ENCODE assay signal across 10 cellular contexts in genomic region chr19:12784871-12785430, GRCh38. TPM values are rescaled to one million over a fixed set of nuclear protein-coding genes. Genes with fewer than 3 reads are reported as not detected.
DNase-seq lines count a peak whose midpoint lies in the region; ATAC-seq and TF ChIP-seq lines count a peak whose summit lies in the region.
"Had no signal": no experiment of that assay in that cellular context is flagged by ENCODE, and none has a peak within 500 bp of the region (broad histone marks: within the 10 kb centered on the region; RNA-seq: fewer than 3 reads in every experiment).

No MANE protein-coding gene starts in this region.

- no peak overlapping the region for H2AFZ ChIP-seq in neural progenitor cell (replicated peaks)

- no peak overlapping the region for H3K4me2 ChIP-seq in neural progenitor cell

- H3K4me1 ChIP-seq in endodermal cell (ENCODE audit: control insufficient read depth, insufficient read depth, low read length) = peaks cover 11% of the 10 kb centered on the region
- peaks cover 43 to 60% of the 10 kb centered on the region in 2 donors for H3K4me1 ChIP-seq in gastrocnemius medialis
- peaks cover 31% of the 10 kb centered on the region for H3K4me1 ChIP-seq in neural progenitor cell

- no peak overlapping the region for H3K9ac ChIP-seq in endodermal cell (ENCODE audit: extremely low read depth, low read length, poor library complexity, severe bottlenecking)
- no peak overlapping the region for H3K9ac ChIP-seq in neural progenitor cell

- peaks cover 61% of the 10 kb centered on the region for H3F3A ChIP-seq in neural progenitor cell (ENCODE audit: low read depth)

- intact Hi-C loops in Calu3 (cut with micrococcal nuclease; ENCODE audit: unreplicated experiment) = no loop called here
- intact Hi-C loops in gastrocnemius medialis (cut with DNase I; ENCODE audit: low total_unique reads) = no loop called here

- DNase-seq in Calu3 (peak; percentile 3), OCI-M1 (lab: John Stamatoyannopoulos, UW) (peak; percentile 50), endodermal cell (peak; percentile 58), gastrocnemius medialis (no peak), neural progenitor cell (ENCODE audit: low spot score) (no peak), SK-N-DZ (ENCODE audit: low spot score) (no peak), GM13977 (ENCODE audit: low spot score) (no peak)

- 71 to 85% methylated on average over 1 to 5 of the region's 5 CpGs for WGBS in endodermal cell (ENCODE audit: insufficient coverage in 1 of 2, insufficient read length in 1 of 2), 2 experiments

- H3K4me1 Mint-ChIP-seq in Calu3 (ENCODE audit: low read depth, unreplicated experiment) (peaks cover 14% of the 10 kb centered on the region), endodermal cell (peaks cover 15% of the 10 kb centered on the region), neural progenitor cell (peaks cover 31% of the 10 kb centered on the region)
- H3K4me1 Mint-ChIP-seq in stimulated activated memory B cell treated with anti-CD40 and anti-IgM and Interleukin-4, amounts not matched to agents 10 μg/mL and 1 μg/mL and 100 μg/mL, for 72 hours = peaks cover 25% of the 10 kb centered on the region

- H3K9me3 ChIP-seq in endodermal cell (ENCODE audit: control insufficient read depth, low read length) (no peaks in the 10 kb centered on the region), gastrocnemius medialis (no peaks in the 10 kb centered on the region), neural progenitor cell (ENCODE audit: low read depth) (no peaks in the 10 kb centered on the region)

- no peak for ATAC-seq in gastrocnemius medialis
- ATAC-seq in stimulated activated memory B cell treated with anti-CD40 and anti-IgM and Interleukin-4, amounts not matched to agents 10 μg/mL and 1 μg/mL and 100 μg/mL, for 72 hours = no peak

- H3K27ac ChIP-seq in endodermal cell (ENCODE audit: low read depth, low read length) = peak overlapping the region; percentile 41
- H3K27ac ChIP-seq in gastrocnemius medialis = peak overlapping the region; percentile 99 to 100 (median 100)
- no peak overlapping the region for H3K27ac ChIP-seq in neural progenitor cell

- H3K27me3 ChIP-seq in endodermal cell (ENCODE audit: control insufficient read depth, insufficient read depth, low read length, poor library complexity, severe bottlenecking) = no peaks in the 10 kb centered on the region
- no peaks in the 10 kb centered on the region for H3K27me3 ChIP-seq in gastrocnemius medialis
- H3K27me3 ChIP-seq in neural progenitor cell = no peaks in the 10 kb centered on the region

- no peaks in the 10 kb centered on the region for H4K20me1 ChIP-seq in neural progenitor cell (ENCODE audit: low read depth)

- no peaks in the 10 kb centered on the region for H3K27me3 Mint-ChIP-seq in Calu3 (ENCODE audit: unreplicated experiment)
- no peaks in the 10 kb centered on the region for H3K27me3 Mint-ChIP-seq in endodermal cell (ENCODE audit: insufficient read depth)
- peaks cover 10% of the 10 kb centered on the region for H3K27me3 Mint-ChIP-seq in neural progenitor cell (ENCODE audit: insufficient read depth, low read depth)
- no peaks in the 10 kb centered on the region for H3K27me3 Mint-ChIP-seq in stimulated activated memory B cell treated with anti-CD40 and anti-IgM and Interleukin-4, amounts not matched to agents 10 μg/mL and 1 μg/mL and 100 μg/mL, for 72 hours
- H3K27me3 Mint-ChIP-seq: natural killer cell treated with Interleukin-12 subunit alpha and Interleukin-12 subunit beta and Interleukin-15 and Interleukin-18, amount 100 ng/mL, for 72 hours had no signal

- H3K4me3 ChIP-seq in endodermal cell (ENCODE audit: low read length) (no peak overlapping the region), gastrocnemius medialis (no peak overlapping the region), neural progenitor cell (no peak overlapping the region)

- H3K79me2 ChIP-seq in neural progenitor cell (ENCODE audit: low read depth) = no peaks in the 10 kb centered on the region

- in situ Hi-C loops in gastrocnemius medialis (cut with MboI; ENCODE audit: low sequenced_read_pairs in 4 of 4) = no loop called here
- in situ Hi-C loops in GM13977 (cut with MboI; ENCODE audit: low pct_unique_long_range_greater_than_20kb, low sequenced_read_pairs, unreplicated experiment) = no loop called here

- TF ChIP-seq POLR2A in gastrocnemius medialis (IDR thresholded peaks at IDR 0.05) = no peak

- no TSS peak for BruUV-seq in Calu3 (replicated peaks; lab: Mats Ljungman, UMichigan)

- CTCF ChIA-PET in Calu3 (lab: Charles Lee) = no interaction called here

- H3K36me3 Mint-ChIP-seq in Calu3 (ENCODE audit: insufficient read depth, unreplicated experiment) = peaks cover 26% of the 10 kb centered on the region
- no peaks in the 10 kb centered on the region for H3K36me3 Mint-ChIP-seq in endodermal cell (ENCODE audit: low read depth)
- H3K36me3 Mint-ChIP-seq in neural progenitor cell = no peaks in the 10 kb centered on the region
- H3K36me3 Mint-ChIP-seq in stimulated activated memory B cell treated with anti-CD40 and anti-IgM and Interleukin-4, amounts not matched to agents 10 μg/mL and 1 μg/mL and 100 μg/mL, for 72 hours = no peaks in the 10 kb centered on the region
- H3K36me3 Mint-ChIP-seq: natural killer cell treated with Interleukin-12 subunit alpha and Interleukin-12 subunit beta and Interleukin-15 and Interleukin-18, amount 100 ng/mL, for 72 hours had no signal

- H3K27ac Mint-ChIP-seq in Calu3 (ENCODE audit: unreplicated experiment) = no peak overlapping the region
- H3K27ac Mint-ChIP-seq in endodermal cell = no peak overlapping the region
- H3K27ac Mint-ChIP-seq in neural progenitor cell = no peak overlapping the region
- no peak overlapping the region for H3K27ac Mint-ChIP-seq in stimulated activated memory B cell treated with anti-CD40 and anti-IgM and Interleukin-4, amounts not matched to agents 10 μg/mL and 1 μg/mL and 100 μg/mL, for 72 hours
- H3K27ac Mint-ChIP-seq: natural killer cell treated with Interleukin-12 subunit alpha and Interleukin-12 subunit beta and Interleukin-15 and Interleukin-18, amount 100 ng/mL, for 72 hours had no signal

- no peaks in the 10 kb centered on the region for H3K36me3 ChIP-seq in endodermal cell (ENCODE audit: control insufficient read depth, insufficient read depth, low read length)
- H3K36me3 ChIP-seq in gastrocnemius medialis = no peaks in the 10 kb centered on the region
- no peaks in the 10 kb centered on the region for H3K36me3 ChIP-seq in neural progenitor cell

- no peak for TF ChIP-seq CTCF in Calu3 (IDR thresholded peaks at IDR 0.05; ENCODE audit: unreplicated experiment)
- TF ChIP-seq CTCF in endodermal cell (conservative IDR thresholded peaks at IDR 0.05) = no peak
- TF ChIP-seq CTCF in gastrocnemius medialis (IDR thresholded peaks at IDR 0.05 in 4 of 5, conservative IDR thresholded peaks at IDR 0.05 in 1 of 5) = no peak
- TF ChIP-seq CTCF in neural progenitor cell (IDR thresholded peaks at IDR 0.05) = no peak
- no peak for TF ChIP-seq CTCF in GM13977 (IDR thresholded peaks at IDR 0.05; ENCODE audit: extremely low read depth, insufficient read depth, missing control alignments)

- H3K9me3 Mint-ChIP-seq in Calu3 (ENCODE audit: low read depth, unreplicated experiment) = no peaks in the 10 kb centered on the region
- H3K9me3 Mint-ChIP-seq in endodermal cell = no peaks in the 10 kb centered on the region
- H3K9me3 Mint-ChIP-seq in neural progenitor cell = peaks cover 2% of the 10 kb centered on the region
- H3K9me3 Mint-ChIP-seq in stimulated activated memory B cell treated with anti-CD40 and anti-IgM and Interleukin-4, amounts not matched to agents 10 μg/mL and 1 μg/mL and 100 μg/mL, for 72 hours = no peaks in the 10 kb centered on the region
- H3K9me3 Mint-ChIP-seq: natural killer cell treated with Interleukin-12 subunit alpha and Interleukin-12 subunit beta and Interleukin-15 and Interleukin-18, amount 100 ng/mL, for 72 hours had no signal

- H3K4me3 Mint-ChIP-seq in Calu3 (ENCODE audit: low read depth, unreplicated experiment) (no peak overlapping the region), endodermal cell (no peak overlapping the region), neural progenitor cell (no peak overlapping the region)
- no peak overlapping the region for H3K4me3 Mint-ChIP-seq in stimulated activated memory B cell treated with anti-CD40 and anti-IgM and Interleukin-4, amounts not matched to agents 10 μg/mL and 1 μg/mL and 100 μg/mL, for 72 hours
- H3K4me3 Mint-ChIP-seq: natural killer cell treated with Interleukin-12 subunit alpha and Interleukin-12 subunit beta and Interleukin-15 and Interleukin-18, amount 100 ng/mL, for 72 hours had no signal

RNA-seq across cellular contexts. Expression of gene JUNB, which starts 6.3 kb away (rescaled TPM):
- total RNA-seq in Calu3 (2022) (113 and 116 TPM in 2 replicates), endodermal cell (1 to 10 TPM; 6.7 to 7.2 TPM), gastrocnemius medialis (100 to 1,000 TPM in 2 of 4 donors, 10 to 100 TPM in 2; 59.0 to 200 (median 128) TPM), neural progenitor cell (ENCODE audit: low replicate concordance) (1.5 and 12.6 TPM in 2 replicates)
- 7.7 TPM for polyA plus RNA-seq in endodermal cell (2013, experiment 1 of 2)
- 9.9 TPM for polyA plus RNA-seq in endodermal cell (2013, experiment 2 of 2)
- 29.4 and 37.6 TPM in 2 replicates for polyA plus RNA-seq in SK-N-DZ (2014; cell fraction: cytosol; rRNA removed)
- polyA plus RNA-seq in SK-N-DZ (2014; cell fraction: nucleus; rRNA removed) = 49.1 and 66.1 TPM in 2 replicates

RNA-seq across cellular contexts. Expression of gene HOOK2, which starts 9.6 kb away (rescaled TPM):
- total RNA-seq in Calu3 (2022) = 69.0 and 70.7 TPM in 2 replicates
- 100 to 1,000 TPM in 1 of 2 donors, 10 to 100 TPM in 1; 82.1 to 103 TPM for total RNA-seq in endodermal cell
- polyA plus RNA-seq in endodermal cell (2013, experiment 1 of 2) = 28.9 TPM
- polyA plus RNA-seq in endodermal cell (2013, experiment 2 of 2) = 23.8 TPM
- 10 to 100 TPM; 12.3 to 23.4 (median 17.6) TPM for total RNA-seq in gastrocnemius medialis
- total RNA-seq in neural progenitor cell (ENCODE audit: low replicate concordance) = 14.3 and 25.1 TPM in 2 replicates
- 27.5 and 33.1 TPM in 2 replicates for polyA plus RNA-seq in SK-N-DZ (2014; cell fraction: cytosol; rRNA removed)
- polyA plus RNA-seq in SK-N-DZ (2014; cell fraction: nucleus; rRNA removed) = 78.9 and 107 TPM in 2 replicates

RNA-seq across cellular contexts. Expression of gene PRDX2, which starts 16.6 kb away (rescaled TPM):
- total RNA-seq in Calu3 (2022) (121 and 135 TPM in 2 replicates), endodermal cell (100 to 1,000 TPM; 429 to 507 TPM), gastrocnemius medialis (100 to 1,000 TPM; 357 to 551 (median 406) TPM), neural progenitor cell (ENCODE audit: low replicate concordance) (463 and 727 TPM in 2 replicates)
- 440 TPM for polyA plus RNA-seq in endodermal cell (2013, experiment 1 of 2)
- polyA plus RNA-seq in endodermal cell (2013, experiment 2 of 2) = 394 TPM
- 767 and 849 TPM in 2 replicates for polyA plus RNA-seq in SK-N-DZ (2014; cell fraction: cytosol; rRNA removed)
- 377 and 409 TPM in 2 replicates for polyA plus RNA-seq in SK-N-DZ (2014; cell fraction: nucleus; rRNA removed)

RNA-seq across cellular contexts. Expression of gene THSD8, which starts 16.9 kb away (rescaled TPM):
- total RNA-seq in Calu3 (2022) (14.0 and 16.1 TPM in 2 replicates), endodermal cell (10 to 100 TPM; 34.4 to 57.4 TPM), gastrocnemius medialis (not detected), neural progenitor cell (ENCODE audit: low replicate concordance) (not detected in 2 replicates)
- polyA plus RNA-seq in endodermal cell (2013, experiment 1 of 2) = 12.7 TPM
- polyA plus RNA-seq in endodermal cell (2013, experiment 2 of 2) = 17.6 TPM
- polyA plus RNA-seq in SK-N-DZ (2014; cell fraction: cytosol; rRNA removed) = not detected in 2 replicates
- not detected in 2 replicates for polyA plus RNA-seq in SK-N-DZ (2014; cell fraction: nucleus; rRNA removed)
- total RNA-seq: bronchial epithelial cell had no signal

RNA-seq across cellular contexts. Expression of gene RNASEH2A, which starts 21.4 kb away (rescaled TPM):
- 30.6 and 41.6 TPM in 2 replicates for total RNA-seq in Calu3 (2022)
- total RNA-seq in endodermal cell = 10 to 100 TPM; 51.0 to 97.1 TPM
- polyA plus RNA-seq in endodermal cell (2013, experiment 1 of 2) = 68.6 TPM
- 58.0 TPM for polyA plus RNA-seq in endodermal cell (2013, experiment 2 of 2)
- 1 to 10 TPM; 1.0 to 3.9 (median 2.4) TPM for total RNA-seq in gastrocnemius medialis
- 60.3 and 61.3 TPM in 2 replicates for total RNA-seq in neural progenitor cell (ENCODE audit: low replicate concordance)
- polyA plus RNA-seq in SK-N-DZ (2014; cell fraction: cytosol; rRNA removed) = 88.4 and 99.4 TPM in 2 replicates
- polyA plus RNA-seq in SK-N-DZ (2014; cell fraction: nucleus; rRNA removed) = 67.7 and 74.8 TPM in 2 replicates

Comparison
In these comparisons a context has a peak if more than half of its experiments do, and no peak if none do; other contexts are left out.
1. DNase-seq: peak in Calu3 (single experiment), OCI-M1 (single experiment) and endodermal cell (single experiment); none in gastrocnemius medialis (0 of 2), neural progenitor cell (single experiment), SK-N-DZ (single experiment) and GM13977 (single experiment).